Comparison of ENCODE assay signal across 13 cellular contexts in the genomic region with DNA sequence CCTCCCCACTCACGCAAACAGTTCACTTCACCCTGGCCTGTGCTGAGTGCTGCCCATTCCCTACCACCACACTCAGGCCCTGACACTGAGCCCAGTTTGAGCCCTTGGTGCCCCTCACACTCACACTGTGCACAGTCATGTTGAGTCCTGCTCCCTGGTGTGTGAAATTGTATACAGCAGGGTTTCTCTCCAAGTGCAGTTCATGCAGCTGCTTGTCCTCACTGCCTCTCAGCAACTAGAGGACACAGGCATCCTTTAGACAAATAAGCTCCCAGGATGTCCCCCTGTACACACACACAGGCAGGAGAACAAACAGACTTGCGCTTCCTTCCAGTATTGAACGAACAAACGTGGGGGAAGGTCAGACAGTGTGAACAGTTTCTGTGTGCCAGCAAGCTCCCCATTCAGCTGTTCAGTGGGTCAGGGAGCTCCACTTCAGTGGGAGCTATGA. TPM values are rescaled to one million over a fixed set of nuclear protein-coding genes. Genes with fewer than 3 reads are reported as not detected.
DNase-seq lines count a peak whose midpoint lies in the region; ATAC-seq and TF ChIP-seq lines count a peak whose summit lies in the region.
"Had no signal": no experiment of that assay in that cellular context is flagged by ENCODE, and none has a peak within 500 bp of the region (broad histone marks: within the 10 kb centered on the region; RNA-seq: fewer than 3 reads in every experiment).

No MANE protein-coding gene starts in this region.

- peaks cover 23% of the 10 kb centered on the region for H3K4me1 Mint-ChIP-seq in activated naive CD8-positive, alpha-beta T cell treated with anti-CD3 and anti-CD28 coated beads, Interleukin-2, amount 10 ng/mL, durations not matched to agents 7 days and 5 days
- H3K4me1 Mint-ChIP-seq in stimulated activated naive CD8-positive, alpha-beta T cell treated with anti-CD3 and anti-CD28 coated beads, Interleukin-15, Interleukin-2, amounts not matched to agents 100 ng/mL and 50 ng/mL, for 24 hours (ENCODE audit: low read depth) = peaks cover 52% of the 10 kb centered on the region

- POLR2A ChIA-PET in activated naive CD8-positive, alpha-beta T cell treated with anti-CD3 and anti-CD28 coated beads, Interleukin-2, amount 10 ng/mL, durations not matched to agents 7 days and 5 days (lab: Charles Lee) = interaction anchor here (0.6 to 14.8 kb wide), 13 partner anchors 9 to 140 kb away, joined by 3 to 202 read pairs (median 12); partner anchors contain the start of genes CCM2, NACAD and TBRG4
- POLR2A ChIA-PET in HEK293T (lab: Yijun Ruan, JAX) = interaction anchor here (1.3 to 5.6 kb wide), 5 partner anchors 12 to 366 kb away, joined by 5 to 71 read pairs (median 11); partner anchors contain the start of genes CCM2, OGDH, PURB and TBRG4

- DNase-seq in cardiac septum (ENCODE audit: low spot score) = peak; percentile 36
- DNase-seq in left cardiac atrium = no peak
- peak; percentile 50 for DNase-seq in NCI-H2196 (lab: John Stamatoyannopoulos, UW; ENCODE audit: unreplicated experiment)
- no peak for DNase-seq in activated naive CD8-positive, alpha-beta T cell treated with anti-CD3 and anti-CD28 coated beads, Interleukin-2, amount 10 ng/mL, durations not matched to agents 7 days and 5 days
- no peak for DNase-seq in HEK293T (ENCODE audit: extremely low spot score)
- DNase-seq in AML-193 (lab: John Stamatoyannopoulos, UW) = no peak
- DNase-seq: dermis blood vessel endothelial cell, right cardiac atrium, RPMI8226 had no signal

- H3K36me3 Mint-ChIP-seq in activated naive CD8-positive, alpha-beta T cell treated with anti-CD3 and anti-CD28 coated beads, Interleukin-2, amount 10 ng/mL, durations not matched to agents 7 days and 5 days = peaks cover 33% of the 10 kb centered on the region
- H3K36me3 Mint-ChIP-seq in stimulated activated naive CD8-positive, alpha-beta T cell treated with anti-CD3 and anti-CD28 coated beads, Interleukin-15, Interleukin-2, amounts not matched to agents 100 ng/mL and 50 ng/mL, for 24 hours (ENCODE audit: low read depth) = peaks cover 82% of the 10 kb centered on the region

- no peak overlapping the region for H3K4me3 Mint-ChIP-seq in activated naive CD8-positive, alpha-beta T cell treated with anti-CD3 and anti-CD28 coated beads, Interleukin-2, amount 10 ng/mL, durations not matched to agents 7 days and 5 days
- H3K4me3 Mint-ChIP-seq in stimulated activated naive CD8-positive, alpha-beta T cell treated with anti-CD3 and anti-CD28 coated beads, Interleukin-15, Interleukin-2, amounts not matched to agents 100 ng/mL and 50 ng/mL, for 24 hours = peak overlapping the region; percentile 5
- H3K4me3 Mint-ChIP-seq: T-helper 1 cell treated with Interleukin-12 subunit alpha and Interleukin-12 subunit beta and Interleukin-4 antibody, amounts not matched to agents 30 μg/mL and 1 μg/mL, for 36 hours had no signal

- CTCF ChIA-PET in HEK293T (lab: Yijun Ruan, JAX) = interaction anchor here (0.7 to 4.2 kb wide), 7 partner anchors 11 to 165 kb away, joined by 3 to 76 read pairs (median 4); partner anchors contain the start of gene TBRG4

- no peaks in the 10 kb centered on the region for H3K27me3 Mint-ChIP-seq in activated naive CD8-positive, alpha-beta T cell treated with anti-CD3 and anti-CD28 coated beads, Interleukin-2, amount 10 ng/mL, durations not matched to agents 7 days and 5 days
- H3K27me3 Mint-ChIP-seq in stimulated activated naive CD8-positive, alpha-beta T cell treated with anti-CD3 and anti-CD28 coated beads, Interleukin-15, Interleukin-2, amounts not matched to agents 100 ng/mL and 50 ng/mL, for 24 hours = no peaks in the 10 kb centered on the region

- H3K27ac Mint-ChIP-seq in activated naive CD8-positive, alpha-beta T cell treated with anti-CD3 and anti-CD28 coated beads, Interleukin-2, amount 10 ng/mL, durations not matched to agents 7 days and 5 days = peak overlapping the region; percentile 67
- peak overlapping the region; percentile 66 for H3K27ac Mint-ChIP-seq in stimulated activated naive CD8-positive, alpha-beta T cell treated with anti-CD3 and anti-CD28 coated beads, Interleukin-15, Interleukin-2, amounts not matched to agents 100 ng/mL and 50 ng/mL, for 24 hours
- H3K27ac Mint-ChIP-seq: T-helper 1 cell treated with Interleukin-12 subunit alpha and Interleukin-12 subunit beta and Interleukin-4 antibody, amounts not matched to agents 30 μg/mL and 1 μg/mL, for 36 hours had no signal

- ATAC-seq in left cardiac atrium = no peak
- no peak for ATAC-seq in activated naive CD8-positive, alpha-beta T cell treated with anti-CD3 and anti-CD28 coated beads, Interleukin-2, amount 10 ng/mL, durations not matched to agents 7 days and 5 days (ENCODE audit: low read depth)
- no peak for ATAC-seq in GM18511 (IDR thresholded peaks at IDR 0.05; ENCODE audit: unreplicated experiment)
- ATAC-seq: right cardiac atrium had no signal

- intact Hi-C loops in cardiac septum (cut with DNase I) = loop anchor here (2.0 kb wide), 1 partner anchor 165 kb away; no protein-coding TSS in a partner anchor
- intact Hi-C loops in left cardiac atrium (cut with DNase I) = loop anchor here (5.0 kb wide), 1 partner anchor 165 kb away; no protein-coding TSS in a partner anchor

- H3K9me3 Mint-ChIP-seq in activated naive CD8-positive, alpha-beta T cell treated with anti-CD3 and anti-CD28 coated beads, Interleukin-2, amount 10 ng/mL, durations not matched to agents 7 days and 5 days = no peaks in the 10 kb centered on the region
- no peaks in the 10 kb centered on the region for H3K9me3 Mint-ChIP-seq in stimulated activated naive CD8-positive, alpha-beta T cell treated with anti-CD3 and anti-CD28 coated beads, Interleukin-15, Interleukin-2, amounts not matched to agents 100 ng/mL and 50 ng/mL, for 24 hours
- H3K9me3 Mint-ChIP-seq: T-helper 1 cell treated with Interleukin-12 subunit alpha and Interleukin-12 subunit beta and Interleukin-4 antibody, amounts not matched to agents 30 μg/mL and 1 μg/mL, for 36 hours had no signal

TF ChIP-seq in HEK293T, 16 proteins besides CTCF, POLR2A, EP300 and RAD21:
- TF ChIP-seq FOXM1 (IDR thresholded peaks at IDR 0.05; ENCODE audit: borderline replicate concordance) (no peak), TARDBP (IDR thresholded peaks at IDR 0.05) (no peak), NFRKB (IDR thresholded peaks at IDR 0.05) (no peak), PKNOX1 (IDR thresholded peaks at IDR 0.05) (no peak), CTBP1 (IDR thresholded peaks at IDR 0.05; ENCODE audit: borderline replicate concordance) (no peak), SP1 (IDR thresholded peaks at IDR 0.05) (no peak), FOXK2 (IDR thresholded peaks at IDR 0.05) (no peak), SUZ12 (IDR thresholded peaks at IDR 0.05) (no peak), BHLHE40 (IDR thresholded peaks at IDR 0.05; ENCODE audit: borderline replicate concordance) (no peak)

RNA-seq across cellular contexts. Expression of gene MYO1G, which starts 6.8 kb away (rescaled TPM):
- total RNA-seq in cardiac septum (2.4 TPM), left cardiac atrium (1 to 10 TPM; 3.1 to 3.5 TPM)
- total RNA-seq in activated naive CD8-positive, alpha-beta T cell treated with anti-CD3 and anti-CD28 coated beads, Interleukin-2, amount 10 ng/mL, durations not matched to agents 7 days and 5 days = 100 to 1,000 TPM; 382 to 403 TPM
- total RNA-seq: H4 had no signal

RNA-seq across cellular contexts. Expression of gene CCM2, which starts 28.0 kb away (rescaled TPM):
- total RNA-seq in cardiac septum = 35.3 TPM
- 10 to 100 TPM; 33.5 to 36.5 TPM for total RNA-seq in left cardiac atrium
- 100 to 1,000 TPM; 126 to 132 TPM for total RNA-seq in activated naive CD8-positive, alpha-beta T cell treated with anti-CD3 and anti-CD28 coated beads, Interleukin-2, amount 10 ng/mL, durations not matched to agents 7 days and 5 days

Comparison
In these comparisons a context has a peak if more than half of its experiments do, and no peak if none do; other contexts are left out.
1. DNase-seq: peak in cardiac septum (single experiment) and NCI-H2196 (single experiment); none in left cardiac atrium (single experiment), activated naive CD8-positive, alpha-beta T cell treated with anti-CD3 and anti-CD28 coated beads, Interleukin-2, amount 10 ng/mL, durations not matched to agents 7 days and 5 days (single experiment), HEK293T (single experiment) and AML-193 (0 of 2).
2. RNA of gene MYO1G, which starts 6.8 kb away (total RNA-seq): 382 to 403 TPM in activated naive CD8-positive, alpha-beta T cell treated with anti-CD3 and anti-CD28 coated beads, Interleukin-2, amount 10 ng/mL, durations not matched to agents 7 days and 5 days; 3.1 to 3.5 TPM in left cardiac atrium and 2.4 TPM in cardiac septum (single experiment); every median in the first group is over 10 times any median in the second.